1 cellular context compared by ENCODE assay signal in genomic region chr2:215536476-215536875, GRCh38.
TF ChIP-seq lines count a peak whose summit lies in the region.

No MANE protein-coding gene starts in this region.

TF ChIP-seq in GM23338, 12 proteins besides CTCF, POLR2A, EP300 and RAD21 (continued from another document):
- no peak for TF ChIP-seq ZNF462 (CRISPR knock-in tag; IDR thresholded peaks at IDR 0.05)
- TF ChIP-seq POLR2AphosphoS5 (IDR thresholded peaks at IDR 0.05; ENCODE audit: low read depth) = no peak
- TF ChIP-seq ETS1 (IDR thresholded peaks at IDR 0.05) = no peak
- no peak for TF ChIP-seq JUNB (IDR thresholded peaks at IDR 0.05; ENCODE audit: unreplicated experiment)
- no peak for TF ChIP-seq NANOG (IDR thresholded peaks at IDR 0.05; ENCODE audit: borderline replicate concordance)
- TF ChIP-seq ZNF114 (CRISPR knock-in tag; IDR thresholded peaks at IDR 0.05) = no peak
- no peak for TF ChIP-seq STAT1 (IDR thresholded peaks at IDR 0.05; ENCODE audit: unreplicated experiment)
- no peak for TF ChIP-seq CREB1 (CRISPR knock-in tag; IDR thresholded peaks at IDR 0.05; ENCODE audit: low read depth)
